ENCODE assay signal across 18 cellular contexts in the genomic region with DNA sequence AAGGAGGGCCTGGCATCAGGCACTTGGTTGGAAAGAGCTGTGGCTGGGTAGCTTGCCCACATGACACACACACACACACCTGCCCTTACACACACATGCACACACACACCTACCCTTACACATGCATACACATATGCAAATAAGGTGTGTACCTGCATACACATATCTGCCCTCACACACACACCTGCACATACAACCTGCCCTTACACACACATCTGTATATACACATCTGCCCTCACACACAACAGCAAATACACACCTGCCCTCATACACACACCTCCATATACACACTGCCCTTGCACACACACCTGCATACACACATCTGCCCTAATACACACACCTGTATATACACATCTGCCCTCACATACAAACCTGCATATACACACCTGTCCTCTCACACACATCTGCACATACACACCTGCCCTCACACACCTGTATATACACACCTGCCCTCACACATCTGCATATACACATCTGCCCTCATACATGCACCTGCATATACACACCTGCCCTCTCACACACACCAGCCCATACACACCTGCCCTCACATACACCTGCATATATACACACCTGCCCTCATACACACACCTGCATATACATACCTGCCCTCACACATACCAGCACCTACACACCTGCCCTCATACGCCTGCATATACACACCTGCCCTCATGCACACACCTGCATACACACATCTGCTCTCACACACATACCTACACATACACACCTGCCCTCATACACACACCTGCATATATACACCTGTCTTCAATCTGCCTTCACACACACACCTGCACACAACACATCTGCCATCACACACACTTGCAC.
"Had no signal": no experiment of that assay in that cellular context is flagged by ENCODE, and none has a peak within 500 bp of the region (broad histone marks: within the 10 kb centered on the region; RNA-seq: fewer than 3 reads in every experiment).

No MANE protein-coding gene starts in this region.

- DNase-seq: activated CD4-positive, alpha-beta T cell treated with anti-CD3 and anti-CD28 coated beads for 4 hours; activated CD8-positive, alpha-beta T cell treated with anti-CD3 and anti-CD28 coated beads, Interleukin-2, amount 10 ng/mL, durations not matched to agents 7 days and 5 days; activated naive CD4-positive, alpha-beta T cell treated with Interleukin-2 at 50 U/mL for 16 hours; activated naive CD8-positive, alpha-beta T cell treated with anti-CD3 and anti-CD28 coated beads, Interleukin-2, amount 50 U/mL, for 24 hours; esophagus squamous epithelium; ovary; stimulated activated CD4-positive, alpha-beta T cell treated with anti-CD3 and anti-CD28 coated beads, Interleukin-1b, Interleukin-23, amount 100 ng/mL, for 48 hours; stimulated activated naive CD8-positive, alpha-beta T cell treated with anti-CD3 and anti-CD28 coated beads, Interleukin-15, amount 100 ng/mL, for 72 hours; T-helper 2 cell had no signal

- H3K9me3 Mint-ChIP-seq: activated naive CD8-positive, alpha-beta T cell treated with anti-CD3 and anti-CD28 coated beads, Interleukin-2, amount 50 U/mL, for 24 hours; activated T-helper 17 cell treated with anti-CD3 and anti-CD28 coated beads, Interleukin-2, amount 50 U/mL, for 72 hours had no signal

- H3K4me3 Mint-ChIP-seq: activated CD8-positive, alpha-beta T cell treated with anti-CD3 and anti-CD28 coated beads, Interleukin-2, amount 10 ng/mL, durations not matched to agents 7 days and 5 days; activated naive CD8-positive, alpha-beta T cell treated with anti-CD3 and anti-CD28 coated beads, Interleukin-2, amount 50 U/mL, for 24 hours; activated T-helper 17 cell treated with anti-CD3 and anti-CD28 coated beads, Interleukin-2, amount 50 U/mL, for 72 hours; mesothelial cell of epicardium; neural progenitor cell; stimulated activated naive CD8-positive, alpha-beta T cell treated with anti-CD3 and anti-CD28 coated beads, Interleukin-15, amount 100 ng/mL, for 72 hours; WTC11 had no signal

- H3K27ac ChIP-seq: ascending aorta, esophagus squamous epithelium, hepatocyte, neural progenitor cell, ovary, sigmoid colon, spleen, thoracic aorta had no signal

- H3K36me3 Mint-ChIP-seq: mesothelial cell of epicardium, neural progenitor cell had no signal

- H3K27ac Mint-ChIP-seq: activated CD8-positive, alpha-beta T cell treated with anti-CD3 and anti-CD28 coated beads, Interleukin-2, amount 10 ng/mL, durations not matched to agents 7 days and 5 days; activated naive CD8-positive, alpha-beta T cell treated with anti-CD3 and anti-CD28 coated beads, Interleukin-2, amount 50 U/mL, for 24 hours; activated T-helper 17 cell treated with anti-CD3 and anti-CD28 coated beads, Interleukin-2, amount 50 U/mL, for 72 hours; mesothelial cell of epicardium; neural progenitor cell; stimulated activated naive CD8-positive, alpha-beta T cell treated with anti-CD3 and anti-CD28 coated beads, Interleukin-15, amount 100 ng/mL, for 72 hours; WTC11 had no signal

- H3K4me1 Mint-ChIP-seq: activated naive CD8-positive, alpha-beta T cell treated with anti-CD3 and anti-CD28 coated beads, Interleukin-2, amount 50 U/mL, for 24 hours; activated T-helper 17 cell treated with anti-CD3 and anti-CD28 coated beads, Interleukin-2, amount 50 U/mL, for 72 hours; mesothelial cell of epicardium; neural progenitor cell; stimulated activated naive CD8-positive, alpha-beta T cell treated with anti-CD3 and anti-CD28 coated beads, Interleukin-15, amount 100 ng/mL, for 72 hours; WTC11 had no signal

- H3K27me3 ChIP-seq: ascending aorta, esophagus squamous epithelium, hepatocyte, neural progenitor cell, ovary, sigmoid colon had no signal

- H3K27me3 Mint-ChIP-seq: stimulated activated naive CD8-positive, alpha-beta T cell treated with anti-CD3 and anti-CD28 coated beads, Interleukin-15, amount 100 ng/mL, for 72 hours had no signal
